Comparison of ENCODE assay signal across 30 cellular contexts in the genomic region with DNA sequence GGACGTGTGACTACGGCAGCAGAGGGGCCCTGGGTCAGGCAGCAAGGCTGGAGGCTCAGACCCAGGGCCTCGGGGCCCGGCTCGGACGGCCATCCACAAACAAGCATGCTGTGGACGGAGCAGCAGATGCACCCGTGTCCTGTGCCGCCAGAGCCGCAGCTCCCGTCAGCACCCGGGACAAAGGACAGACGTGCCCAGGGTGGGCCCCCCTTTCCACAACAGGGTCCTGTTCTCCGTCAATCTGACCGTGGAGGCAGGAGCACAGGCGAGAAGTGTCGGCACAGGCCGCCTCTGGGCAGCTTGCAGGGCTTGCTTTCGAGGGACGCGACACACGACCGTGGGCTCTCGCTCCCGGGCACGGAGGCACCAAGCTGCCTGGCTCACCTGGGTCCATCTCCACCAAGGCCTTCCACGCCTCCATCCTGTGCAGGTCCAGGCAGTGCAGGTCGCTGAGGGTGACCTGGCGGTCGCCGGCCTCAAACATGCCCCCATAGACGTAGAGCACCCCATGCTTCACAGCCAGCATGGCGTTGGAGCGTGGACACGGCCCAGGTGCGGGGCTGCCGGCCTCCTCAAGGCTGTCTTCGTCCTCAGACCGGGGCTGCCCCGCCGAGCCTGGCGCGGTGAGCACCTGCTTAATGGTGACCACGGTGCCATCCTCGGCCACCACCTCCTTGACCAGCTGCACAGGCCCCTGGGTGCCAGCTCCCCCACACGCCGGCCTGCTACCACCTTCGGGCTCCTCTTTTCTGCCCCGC.
"Had no signal": no experiment of that assay in that cellular context is flagged by ENCODE, and none has a peak within 500 bp of the region (broad histone marks: within the 10 kb centered on the region; RNA-seq: fewer than 3 reads in every experiment).

No MANE protein-coding gene starts in this region.

- H3K4me1 ChIP-seq: adrenal gland, breast epithelium, colonic mucosa had no signal

- H3K27me3 ChIP-seq: adrenal gland, breast epithelium, cardiac muscle cell, colonic mucosa had no signal

- H3K9me3 ChIP-seq: adrenal gland, breast epithelium, colonic mucosa had no signal

- H3K36me3 ChIP-seq: breast epithelium, colonic mucosa, WERI-Rb-1 had no signal

- H3K4me3 ChIP-seq: adrenal gland, breast epithelium, cardiac muscle cell, colonic mucosa had no signal

- DNase-seq: activated B cell treated with CpG ODN at 0.5 μM for 24 hours; activated CD4-positive, alpha-beta T cell treated with anti-CD3 and anti-CD28 coated beads for 48 hours; activated CD4-positive, alpha-beta T cell treated with anti-CD3 and anti-CD28 coated beads, Interleukin-2, amount 50 U/mL, for 1 hour; activated CD4-positive, alpha-beta T cell treated with anti-CD3 and anti-CD28 coated beads, Interleukin-2, amount 50 U/mL, for 48 hours; activated CD8-positive, alpha-beta memory T cell treated with anti-CD3 and anti-CD28 coated beads for 24 hours; activated CD8-positive, alpha-beta T cell treated with anti-CD3 and anti-CD28 coated beads for 36 hours; activated effector memory CD4-positive, alpha-beta T cell treated with anti-CD3 and anti-CD28 coated beads, Interleukin-2, amount 50 U/mL, for 16 hours; activated naive CD4-positive, alpha-beta T cell treated with anti-CD3 and anti-CD28 coated beads for 36 hours; activated naive CD8-positive, alpha-beta T cell treated with anti-CD3 and anti-CD28 coated beads for 36 hours; activated naive CD8-positive, alpha-beta T cell treated with anti-CD3 and anti-CD28 coated beads, Interleukin-2, amount 50 U/mL, for 24 hours; activated T-cell treated with anti-CD3 and anti-CD28 coated beads, Interleukin-2, amount 50 U/mL, for 4 hours; adrenal gland; amygdala; aorta; central memory CD4-positive, alpha-beta T cell; cerebellar nuclear complex; colonic mucosa; effector CD8-positive, alpha-beta T cell; foreskin fibroblast; head of caudate nucleus; T-helper 17 cell; T1000; WERI-Rb-1 had no signal

- H3K27ac ChIP-seq: adrenal gland, breast epithelium, cardiac muscle cell, colonic mucosa, epithelial cell of prostate, WERI-Rb-1 had no signal

- ATAC-seq: activated CD4-positive, CD25-positive, alpha-beta regulatory T cell treated with anti-CD3 and anti-CD28 coated beads, Interleukin-2, amount 50 U/mL, for 24 hours; activated CD8-positive, alpha-beta T cell treated with anti-CD3 and anti-CD28 coated beads for 36 hours; activated naive CD8-positive, alpha-beta T cell treated with anti-CD3 and anti-CD28 coated beads, Interleukin-2, amount 50 U/mL, for 24 hours; activated T-cell treated with anti-CD3 and anti-CD28 coated beads, Interleukin-2, amount 50 U/mL, for 4 hours; T-helper 17 cell had no signal

- FAIRE-seq: endometrium, endothelial cell of umbilical vein, frontal cortex had no signal
